ENCODE assay signal across 19 cellular contexts in genomic region chr12:42410345-42410744, GRCh38.
DNase-seq lines count a peak whose midpoint lies in the region; ATAC-seq, FAIRE-seq and TF ChIP-seq lines count a peak whose summit lies in the region.
"Had no signal": no experiment of that assay in that cellular context is flagged by ENCODE, and none has a peak within 500 bp of the region (broad histone marks: within the 10 kb centered on the region; RNA-seq: fewer than 3 reads in every experiment).

No MANE protein-coding gene starts in this region.

- H3K4me2 ChIP-seq in endothelial cell of umbilical vein (ENCODE audit: insufficient read depth, low read length): no peak overlapping the region
- no peak overlapping the region for H3K4me2 ChIP-seq in neural progenitor cell
- no peak overlapping the region for H3K4me2 ChIP-seq in HepG2 (ENCODE audit: low read depth, low read length)

- WGBS in HepG2 (ENCODE audit: low lambda C conversion rate): 92% methylated on average over 1 of the region's 1 CpG

- no TSS peak for BruUV-seq in endothelial cell of umbilical vein (replicated peaks; lab: Mats Ljungman, UMichigan)
- BruUV-seq in HepG2 (replicated peaks; lab: Mats Ljungman, UMichigan): no TSS peak

- H3K9me1 ChIP-seq in endothelial cell of umbilical vein (replicated peaks; ENCODE audit: control insufficient read depth, extremely low read depth, insufficient read depth, low read length): no peaks in the 10 kb centered on the region

- peaks cover 18% of the 10 kb centered on the region for H3K4me1 ChIP-seq in endothelial cell of umbilical vein (ENCODE audit: control insufficient read depth, extremely low read depth, insufficient read depth, low read length)
- H3K4me1 ChIP-seq in neural progenitor cell: no peaks in the 10 kb centered on the region
- H3K4me1 ChIP-seq in tibial artery: no peaks in the 10 kb centered on the region
- no peaks in the 10 kb centered on the region for H3K4me1 ChIP-seq in HepG2 (ENCODE audit: insufficient read depth, low read length)

- H3K36me3 ChIP-seq in endothelial cell of umbilical vein (ENCODE audit: control insufficient read depth in 2 of 2, extremely low read depth in 1 of 2, insufficient read depth in 2 of 2, low read length in 2 of 2) (no peaks in the 10 kb centered on the region), neural progenitor cell (no peaks in the 10 kb centered on the region), tibial artery (peaks cover 0 to 3% (median 0%) of the 10 kb centered on the region in 3 donors), HepG2 (replicated peaks in 1 of 2; ENCODE audit: control insufficient read depth in 1 of 2, insufficient read depth in 2 of 2, low read length in 2 of 2) (peaks cover 3 to 6% of the 10 kb centered on the region in 2 experiments; a peak in 2 of 5 replicates)
- H3K36me3 ChIP-seq: HAP-1, SJSA1 had no signal

- dilution Hi-C loops in endothelial cell of umbilical vein (cut with MboI; ENCODE audit: extremely low pct_ligation_motif_present, low sequenced_read_pairs): no loop called here

- no peak overlapping the region for H3K27ac Mint-ChIP-seq in neural progenitor cell
- H3K27ac Mint-ChIP-seq: B cell had no signal

- H3K27me3 Mint-ChIP-seq in neural progenitor cell (ENCODE audit: insufficient read depth, low read depth): no peaks in the 10 kb centered on the region
- H3K27me3 Mint-ChIP-seq: B cell had no signal

- H4K20me1 ChIP-seq in endothelial cell of umbilical vein (replicated peaks; ENCODE audit: control insufficient read depth, extremely low read depth, insufficient read depth, low read length): no peaks in the 10 kb centered on the region
- no peaks in the 10 kb centered on the region for H4K20me1 ChIP-seq in neural progenitor cell (ENCODE audit: low read depth)
- H4K20me1 ChIP-seq in HepG2 (ENCODE audit: insufficient read depth, low read length): no peaks in the 10 kb centered on the region

- H3K4me3 ChIP-seq in endothelial cell of umbilical vein (replicated peaks in 1 of 3; ENCODE audit: insufficient read depth in 1 of 3, low read depth in 1 of 3, low read length in 3 of 3) (no peak overlapping the region), neural progenitor cell (no peak overlapping the region), tibial artery (no peak overlapping the region), HepG2 (replicated peaks in 1 of 3; ENCODE audit: insufficient read depth in 1 of 3, low read depth in 2 of 3, low read length in 3 of 3) (no peak overlapping the region)
- H3K4me3 ChIP-seq: GM23248, HAP-1, SJSA1 had no signal

- DNase-seq in NCI-H1417 (lab: John Stamatoyannopoulos, UW): peak in 2 of 3 experiments; percentile 47 to 65
- no peak for DNase-seq in NCI-H1417 treated with DMSO at 0.1 percent for 48 hours (lab: John Stamatoyannopoulos, UW)
- peak; percentile 73 for DNase-seq in NCI-H69 (lab: John Stamatoyannopoulos, UW)
- DNase-seq in endothelial cell of umbilical vein (ENCODE audit: low read depth, low spot score): peak; percentile 42
- no peak for DNase-seq in neural progenitor cell (ENCODE audit: low spot score)
- DNase-seq in tibial artery: no peak
- DNase-seq in Right ventricle myocardium superior: no peak
- DNase-seq in HepG2 (ENCODE audit: low spot score): no peak
- DNase-seq: 8988T, GF-D8, GM23248, KG1, MV-4-11, NCI-H1436 treated with DMSO at 0.1 percent for 48 hours, NCI-H748 treated with DMSO at 0.1 percent for 48 hours, SW 1271 had no signal

- in situ Hi-C loops in HepG2 (cut with HindIII; ENCODE audit: extremely low pct_ligation_motif_present, low pct_unique_long_range_greater_than_20kb): no loop called here

- H2AFZ ChIP-seq in endothelial cell of umbilical vein (ENCODE audit: low read depth, low read length) (no peak overlapping the region), neural progenitor cell (replicated peaks) (no peak overlapping the region), HepG2 (ENCODE audit: low read length) (no peak overlapping the region)
- H2AFZ ChIP-seq: GM23248 had no signal

- TF ChIP-seq EP300 in HepG2 (IDR thresholded peaks at IDR 0.05; ENCODE audit: low read depth in 2 of 2, low read length in 2 of 2) (no peak), HepG2 (CRISPR knock-in tag; IDR thresholded peaks at IDR 0.05; ENCODE audit: borderline replicate concordance) (no peak)

- no peaks in the 10 kb centered on the region for H3K9me3 Mint-ChIP-seq in neural progenitor cell

- no peaks in the 10 kb centered on the region for H3K79me2 ChIP-seq in endothelial cell of umbilical vein (ENCODE audit: control insufficient read depth, insufficient read depth, low read length)
- no peaks in the 10 kb centered on the region for H3K79me2 ChIP-seq in neural progenitor cell (ENCODE audit: low read depth)
- H3K79me2 ChIP-seq in HepG2 (ENCODE audit: insufficient read depth, low read length): no peaks in the 10 kb centered on the region

- H3K27ac ChIP-seq in endothelial cell of umbilical vein (ENCODE audit: insufficient read depth, low read depth, low read length) (no peak overlapping the region), neural progenitor cell (peak overlapping the region; percentile 11), tibial artery (no peak overlapping the region), HepG2 (ENCODE audit: extremely low read length, insufficient read depth, low read length) (no peak overlapping the region)
- H3K27ac ChIP-seq: GM23248, SJSA1 had no signal

- TF ChIP-seq CTCF in endothelial cell of umbilical vein (IDR thresholded peaks at IDR 0.05; ENCODE audit: extremely low read depth in 1 of 2, insufficient read depth in 1 of 2, low read depth in 1 of 2, low read length in 2 of 2) (no peak), neural progenitor cell (IDR thresholded peaks at IDR 0.05) (no peak), tibial artery (IDR thresholded peaks at IDR 0.05) (no peak), HepG2 (CRISPR knock-in tag; IDR thresholded peaks at IDR 0.05) (no peak)

- intact Hi-C loops in endothelial cell of umbilical vein (cut with micrococcal nuclease) (no loop called here), tibial artery (cut with DNase I; ENCODE audit: low total_unique reads) (no loop called here), Right ventricle myocardium superior (cut with DNase I) (no loop called here), HepG2 (cut with micrococcal nuclease; ENCODE audit: unreplicated experiment) (no loop called here)

- no peak for ATAC-seq in Right ventricle myocardium superior (ENCODE audit: poor library complexity)
- ATAC-seq in HepG2: no peak

- H3K36me3 Mint-ChIP-seq in neural progenitor cell: peaks cover 11% of the 10 kb centered on the region

- H3K27me3 ChIP-seq in endothelial cell of umbilical vein (ENCODE audit: control insufficient read depth in 2 of 2, insufficient read depth in 2 of 2, low read length in 2 of 2): no peaks in the 10 kb centered on the region
- H3K27me3 ChIP-seq in neural progenitor cell: no peaks in the 10 kb centered on the region
- no peaks in the 10 kb centered on the region for H3K27me3 ChIP-seq in tibial artery
- no peaks in the 10 kb centered on the region for H3K27me3 ChIP-seq in HepG2 (ENCODE audit: control insufficient read depth in 1 of 2, insufficient read depth in 2 of 2, low read length in 2 of 2)
- H3K27me3 ChIP-seq: SJSA1 had no signal

- no peak for TF ChIP-seq RAD21 in HepG2 (CRISPR knock-in tag; IDR thresholded peaks at IDR 0.05)

- H3K9me3 ChIP-seq in endothelial cell of umbilical vein (replicated peaks; ENCODE audit: control insufficient read depth, insufficient read depth, low read length): no peaks in the 10 kb centered on the region
- H3K9me3 ChIP-seq in neural progenitor cell (ENCODE audit: low read depth): no peaks in the 10 kb centered on the region
- no peaks in the 10 kb centered on the region for H3K9me3 ChIP-seq in tibial artery
- no peaks in the 10 kb centered on the region for H3K9me3 ChIP-seq in HepG2 (ENCODE audit: low read length)
- H3K9me3 ChIP-seq: HAP-1, SJSA1 had no signal

- H3F3A ChIP-seq in neural progenitor cell (ENCODE audit: low read depth): no peaks in the 10 kb centered on the region

- FAIRE-seq in endothelial cell of umbilical vein (lab: Jason Lieb, UNC) (no peak), HepG2 (lab: Jason Lieb, UNC) (no peak)

- H3K9ac ChIP-seq in endothelial cell of umbilical vein (replicated peaks; ENCODE audit: extremely low read depth, insufficient read depth, low read length): no peak overlapping the region
- no peak overlapping the region for H3K9ac ChIP-seq in neural progenitor cell
- no peak overlapping the region for H3K9ac ChIP-seq in HepG2 (ENCODE audit: insufficient read depth, low read depth, low read length)
- H3K9ac ChIP-seq: GM23248 had no signal

- no peaks in the 10 kb centered on the region for H3K4me1 Mint-ChIP-seq in neural progenitor cell

- CTCF ChIA-PET in endothelial cell of umbilical vein (lab: Charles Lee) (interaction anchor here (0.8 to 1.6 kb wide), 4 partner anchors 25 to 159 kb away, joined by 3 to 7 read pairs (median 4); no protein-coding TSS in a partner anchor), HepG2 (lab: Yijun Ruan, JAX; ENCODE audit: low intra/inter-chr PET ratio, low total read pairs) (no interaction called here)

- no peak overlapping the region for H3K4me3 Mint-ChIP-seq in neural progenitor cell
- H3K4me3 Mint-ChIP-seq: B cell had no signal

- TF ChIP-seq POLR2A in endothelial cell of umbilical vein (IDR thresholded peaks at IDR 0.05; ENCODE audit: low read depth, low read length): no peak
- no peak for TF ChIP-seq POLR2A in HepG2 (IDR thresholded peaks at IDR 0.05; ENCODE audit: insufficient read depth in 1 of 2, low read depth in 2 of 2, low read length in 2 of 2)

- POLR2A ChIA-PET in endothelial cell of umbilical vein (lab: Charles Lee): no interaction called here
- POLR2A ChIA-PET in HepG2 (lab: Yijun Ruan, JAX): no interaction called here

TF ChIP-seq in endothelial cell of umbilical vein, 7 proteins besides CTCF, POLR2A, EP300 and RAD21 (continues in another document):
- TF ChIP-seq POLR2AphosphoS5 (IDR thresholded peaks at IDR 0.05; ENCODE audit: insufficient read depth, low read depth, low read length): no peak
- no peak for TF ChIP-seq MYC (IDR thresholded peaks at IDR 0.05; ENCODE audit: low read depth, low read length)
- TF ChIP-seq JUN (IDR thresholded peaks at IDR 0.05; ENCODE audit: borderline replicate concordance, insufficient read depth, insufficient read length, low read depth): no peak
- TF ChIP-seq EZH2 (IDR thresholded peaks at IDR 0.05; ENCODE audit: borderline replicate concordance, low read depth, low read length, severe bottlenecking): no peak
- no peak for TF ChIP-seq FOS (IDR thresholded peaks at IDR 0.05; ENCODE audit: borderline replicate concordance, insufficient read depth, low read length)

TF ChIP-seq in HepG2, 621 proteins besides CTCF, POLR2A, EP300 and RAD21 (continues in another document):
- TF ChIP-seq ZNF343 (CRISPR knock-in tag; IDR thresholded peaks at IDR 0.05): no peak
- no peak for TF ChIP-seq ZBTB1 (CRISPR knock-in tag; IDR thresholded peaks at IDR 0.05; ENCODE audit: borderline replicate concordance)

Comparison
In these comparisons a context has a peak if more than half of its experiments do, and no peak if none do; other contexts are left out.
1. DNase-seq: peak in NCI-H1417 (2 of 3), NCI-H69 (single experiment) and endothelial cell of umbilical vein (single experiment); none in NCI-H1417 treated with DMSO at 0.1 percent for 48 hours (single experiment), neural progenitor cell (single experiment), tibial artery (0 of 2), Right ventricle myocardium superior (single experiment) and HepG2 (single experiment).